ENCODE assay signal across 8 cellular contexts in genomic region chr16:56606688-56607618, GRCh38. TPM values are rescaled to one million over a fixed set of nuclear protein-coding genes. Genes with fewer than 3 reads are reported as not detected.
DNase-seq lines count a peak whose midpoint lies in the region; ATAC-seq lines count a peak whose summit lies in the region.

No MANE protein-coding gene starts in this region.

- no peaks in the 10 kb centered on the region for H3K36me3 Mint-ChIP-seq in naive thymus-derived CD8-positive, alpha-beta T cell

- peaks cover 30 to 57% (median 54%) of the 10 kb centered on the region in 4 donors for H3K4me1 Mint-ChIP-seq in naive thymus-derived CD8-positive, alpha-beta T cell

- no peaks in the 10 kb centered on the region for H3K9me3 Mint-ChIP-seq in naive thymus-derived CD8-positive, alpha-beta T cell

- POLR2A ChIA-PET in naive thymus-derived CD8-positive, alpha-beta T cell (lab: Charles Lee), result interaction anchor here (0.8 to 4.8 kb wide), 15 partner anchors 9 to 290 kb away, joined by 3 to 33 read pairs (median 6); partner anchors contain the start of genes BBS2, MT1E, MT1F and MT1X

- H3K27me3 Mint-ChIP-seq in naive thymus-derived CD8-positive, alpha-beta T cell, result no peaks in the 10 kb centered on the region

- DNase-seq in GM04504 (ENCODE audit: low read depth) (peak; percentile 97), SW 1271 (lab: John Stamatoyannopoulos, UW) (peak; percentile 90 to 93), NCI-H524 treated with DMSO at 0.1 percent for 48 hours (lab: John Stamatoyannopoulos, UW) (no peak), NCI-H2227 (lab: John Stamatoyannopoulos, UW; ENCODE audit: unreplicated experiment) (no peak)
- DNase-seq in naive thymus-derived CD8-positive, alpha-beta T cell, result peak in 6 of 10 donors; percentile 23 to 54 (median 32)

- peak overlapping the region; percentile 76 to 90 (median 81) for H3K4me3 Mint-ChIP-seq in naive thymus-derived CD8-positive, alpha-beta T cell

- ATAC-seq in esophagus mucosa (peak; percentile 65), GM18861 (IDR thresholded peaks at IDR 0.05; ENCODE audit: unreplicated experiment) (no peak), GM21367 (IDR thresholded peaks at IDR 0.05; ENCODE audit: unreplicated experiment) (no peak)
- no peak for ATAC-seq in naive thymus-derived CD8-positive, alpha-beta T cell

- H3K27ac Mint-ChIP-seq in naive thymus-derived CD8-positive, alpha-beta T cell, result peak overlapping the region; percentile 89 to 98 (median 96)

RNA-seq across cellular contexts. Expression of gene MT2A, which starts 1.4 kb away (rescaled TPM):
- total RNA-seq in esophagus mucosa, result 220 TPM
- 10 to 100 TPM; 32.3 to 39.0 TPM for total RNA-seq in naive thymus-derived CD8-positive, alpha-beta T cell
- polyA plus RNA-seq in naive thymus-derived CD8-positive, alpha-beta T cell, result 100 to 1,000 TPM; 248 to 303 (median 294) TPM

RNA-seq across cellular contexts. Expression of gene MT3, which starts 17.6 kb away (rescaled TPM):
- not detected for total RNA-seq in esophagus mucosa
- 1 to 10 TPM; 1.8 to 3.1 TPM for total RNA-seq in naive thymus-derived CD8-positive, alpha-beta T cell
- polyA plus RNA-seq in naive thymus-derived CD8-positive, alpha-beta T cell, result 10 to 100 TPM in 2 of 3 donors, 1 to 10 TPM in 1; 8.6 to 19.9 (median 19.2) TPM

RNA-seq across cellular contexts. Expression of gene MT1E, which starts 18.6 kb away (rescaled TPM):
- total RNA-seq in esophagus mucosa, result 98.8 TPM
- total RNA-seq in naive thymus-derived CD8-positive, alpha-beta T cell, result 1 to 10 TPM; 1.3 to 1.6 TPM
- polyA plus RNA-seq in naive thymus-derived CD8-positive, alpha-beta T cell, result 10 to 100 TPM in 2 of 3 donors, 1 to 10 TPM in 1; 7.1 to 21.9 (median 10.5) TPM

RNA-seq across cellular contexts. Expression of gene MT1M, which starts 25.5 kb away (rescaled TPM):
- total RNA-seq in esophagus mucosa, result 2.0 TPM
- total RNA-seq in naive thymus-derived CD8-positive, alpha-beta T cell, result not detected
- polyA plus RNA-seq in naive thymus-derived CD8-positive, alpha-beta T cell, result not detected

RNA-seq across cellular contexts. Expression of gene MT1A, which starts 31.5 kb away (rescaled TPM):
- 2.9 TPM for total RNA-seq in esophagus mucosa
- not detected for total RNA-seq in naive thymus-derived CD8-positive, alpha-beta T cell
- polyA plus RNA-seq in naive thymus-derived CD8-positive, alpha-beta T cell, result not detected

Comparison
In these comparisons a context has a peak if more than half of its experiments do, and no peak if none do; other contexts are left out.
1. DNase-seq: peak in GM04504 (single experiment), SW 1271 (2 of 2) and naive thymus-derived CD8-positive, alpha-beta T cell (6 of 10); none in NCI-H524 treated with DMSO at 0.1 percent for 48 hours (single experiment) and NCI-H2227 (single experiment).
2. RNA of gene MT1E, which starts 18.6 kb away (total RNA-seq): 98.8 TPM in esophagus mucosa (single experiment); 1.3 to 1.6 TPM in naive thymus-derived CD8-positive, alpha-beta T cell; every median in the first group is over 10 times any median in the second.